In genomic region chr4:163991268-163991667, GRCh38 we compare ENCODE assay signal across 15 cellular contexts.
"Had no signal": no experiment of that assay in that cellular context is flagged by ENCODE, and none has a peak within 500 bp of the region (broad histone marks: within the 10 kb centered on the region; RNA-seq: fewer than 3 reads in every experiment).

No MANE protein-coding gene starts in this region.

- H3K4me1 ChIP-seq: esophagus muscularis mucosa, left lung had no signal

- DNase-seq: activated B cell treated with CpG ODN at 0.5 μM for 24 hours; activated CD4-positive, alpha-beta T cell treated with anti-CD3 and anti-CD28 coated beads, Interleukin-2, amount 10 ng/mL, durations not matched to agents 7 days and 5 days; activated CD8-positive, alpha-beta memory T cell treated with anti-CD3 and anti-CD28 coated beads for 24 hours; activated naive CD4-positive, alpha-beta T cell treated with Interleukin-2 at 50 U/mL for 16 hours; activated naive CD8-positive, alpha-beta T cell treated with anti-CD3 and anti-CD28 coated beads, Interleukin-2, amount 50 U/mL, for 24 hours; dorsolateral prefrontal cortex; foreskin fibroblast; head of caudate nucleus; left lung; nephron progenitor cell; retina; stimulated activated CD4-positive, alpha-beta T cell treated with anti-CD3 and anti-CD28 coated beads, Interleukin-4, amount 100 ng/mL, for 4 hours; stimulated activated naive CD8-positive, alpha-beta T cell treated with anti-CD3 and anti-CD28 coated beads, Interleukin-15, amount 100 ng/mL, for 72 hours had no signal

- H3K27ac ChIP-seq: esophagus muscularis mucosa, left lung, skin epidermis had no signal

- H3K9me3 ChIP-seq: esophagus muscularis mucosa, left lung had no signal

- H3K36me3 ChIP-seq: esophagus muscularis mucosa, left lung had no signal

- ATAC-seq: activated naive CD8-positive, alpha-beta T cell treated with anti-CD3 and anti-CD28 coated beads, Interleukin-2, amount 50 U/mL, for 24 hours; left lung; stimulated activated naive CD8-positive, alpha-beta T cell treated with anti-CD3 and anti-CD28 coated beads, Interleukin-15, amount 100 ng/mL, for 72 hours had no signal

- H3K4me3 ChIP-seq: esophagus muscularis mucosa, left lung, skin epidermis had no signal

- H3K27me3 ChIP-seq: dorsolateral prefrontal cortex, esophagus muscularis mucosa, left lung had no signal
